Comparison of ENCODE assay signal across 32 cellular contexts in genomic region chr20:47028487-47028886, GRCh38.
"Had no signal": no experiment of that assay in that cellular context is flagged by ENCODE, and none has a peak within 500 bp of the region (broad histone marks: within the 10 kb centered on the region; RNA-seq: fewer than 3 reads in every experiment).

No MANE protein-coding gene starts in this region.

- ATAC-seq: activated CD8-positive, alpha-beta T cell treated with anti-CD3 and anti-CD28 coated beads for 36 hours; activated naive CD4-positive, alpha-beta T cell treated with anti-CD3 and anti-CD28 coated beads, Interleukin-2, amount 50 U/mL, for 72 hours; activated T-cell treated with anti-CD3 and anti-CD28 coated beads, Interleukin-2, amount 50 U/mL, for 4 hours; activated T-cell treated with anti-CD3 and anti-CD28 coated beads, Interleukin-2, amount 50 U/mL, for 72 hours; activated T-helper 17 cell treated with anti-CD3 and anti-CD28 coated beads, Interleukin-2, amount 50 U/mL, for 72 hours; body of pancreas had no signal

- DNase-seq: activated B cell treated with CpG ODN at 0.5 μM for 24 hours; activated CD4-positive, alpha-beta memory T cell treated with anti-CD3 and anti-CD28 coated beads for 36 hours; activated CD4-positive, alpha-beta T cell treated with anti-CD3 and anti-CD28 coated beads for 4 hours; activated CD4-positive, alpha-beta T cell treated with anti-CD3 and anti-CD28 coated beads, Interleukin-2, amount 10 ng/mL, durations not matched to agents 24 days and 14 days; activated CD4-positive, alpha-beta T cell treated with anti-CD3 and anti-CD28 coated beads, Interleukin-2, amount 50 U/mL, for 1 hour; activated CD4-positive, alpha-beta T cell treated with anti-CD3 and anti-CD28 coated beads, Interleukin-2, amount 50 U/mL, for 4 hours; activated CD4-positive, CD25-positive, alpha-beta regulatory T cell treated with anti-CD3 and anti-CD28 coated beads, Interleukin-2, amount 50 U/mL, for 72 hours; activated CD8-positive, alpha-beta memory T cell treated with anti-CD3 and anti-CD28 coated beads, Interleukin-2, amount 50 U/mL, for 4 hours; activated CD8-positive, alpha-beta T cell treated with anti-CD3 and anti-CD28 coated beads for 36 hours; activated effector memory CD4-positive, alpha-beta T cell treated with anti-CD3 and anti-CD28 coated beads, Interleukin-2, amount 50 U/mL, for 16 hours; activated gamma-delta T cell treated with Interleukin-2 at 50 U/mL for 16 hours; activated naive CD4-positive, alpha-beta T cell; activated naive CD4-positive, alpha-beta T cell treated with anti-CD3 and anti-CD28 coated beads for 36 hours; activated naive CD4-positive, alpha-beta T cell treated with anti-CD3 and anti-CD28 coated beads, Interleukin-2, amount 50 U/mL, for 16 hours; activated naive CD8-positive, alpha-beta T cell treated with anti-CD3 and anti-CD28 coated beads for 36 hours; activated T-cell treated with anti-CD3 and anti-CD28 coated beads for 4 hours; activated T-cell treated with anti-CD3 and anti-CD28 coated beads, Interleukin-2, amount 50 U/mL, for 1 hour; activated T-cell treated with anti-CD3 and anti-CD28 coated beads, Interleukin-2, amount 50 U/mL, for 4 hours; activated T-cell treated with anti-CD3 and anti-CD28 coated beads, Interleukin-2, amount 50 U/mL, for 72 hours; adrenal gland; amniotic stem cell; aorta; body of pancreas; brain microvascular endothelial cell; caudate nucleus; cerebellar nuclear complex; T-helper 1 cell; T-helper 2 cell; T-helper 9 cell had no signal

- H3K27ac ChIP-seq: adrenal gland, body of pancreas, brain microvascular endothelial cell, breast epithelium had no signal
